Comparison of ENCODE assay signal across 14 cellular contexts in genomic region chr3:3191675-3192480, GRCh38. TPM values are rescaled to one million over a fixed set of nuclear protein-coding genes. Genes with fewer than 3 reads are reported as not detected.
A peak's percentile ranks its signal among the peaks of the same experiment; 100 is the strongest.
DNase-seq lines count a peak whose midpoint lies in the region; ATAC-seq and TF ChIP-seq lines count a peak whose summit lies in the region.
"Had no signal": no experiment of that assay in that cellular context is flagged by ENCODE, and none has a peak within 500 bp of the region (broad histone marks: within the 10 kb centered on the region; RNA-seq: fewer than 3 reads in every experiment).

No MANE protein-coding gene starts in this region.

- no peaks in the 10 kb centered on the region for H3K36me3 Mint-ChIP-seq in CD4-positive, alpha-beta T cell (ENCODE audit: low read depth)
- no peaks in the 10 kb centered on the region for H3K36me3 Mint-ChIP-seq in activated T-helper 17 cell treated with anti-CD3 and anti-CD28 coated beads, Interleukin-2, amount 50 U/mL, for 72 hours (ENCODE audit: low read depth)
- H3K36me3 Mint-ChIP-seq: brain had no signal

- H3K27ac ChIP-seq in CD4-positive, alpha-beta T cell (ENCODE audit: low read depth, low read length): peak overlapping the region; percentile 55
- H3K27ac ChIP-seq in thyroid gland: no peak overlapping the region

- 40 to 49% methylated on average over 5 of the region's 5 CpGs for WGBS in thyroid gland, 2 donors

- no peak for TF ChIP-seq CTCF in CD4-positive, alpha-beta T cell (IDR thresholded peaks at IDR 0.05)
- no peak for TF ChIP-seq CTCF in thyroid gland (IDR thresholded peaks at IDR 0.05)

- H3K27me3 ChIP-seq in CD4-positive, alpha-beta T cell (ENCODE audit: control insufficient read depth, insufficient read depth, low read length): no peaks in the 10 kb centered on the region
- H3K27me3 ChIP-seq in thyroid gland: no peaks in the 10 kb centered on the region
- H3K27me3 ChIP-seq: BE2C had no signal

- no peak for TF ChIP-seq POLR2A in thyroid gland (IDR thresholded peaks at IDR 0.05)

- H3K36me3 ChIP-seq in thyroid gland: no peaks in the 10 kb centered on the region
- H3K36me3 ChIP-seq: BE2C had no signal

- H3K9me3 ChIP-seq in CD4-positive, alpha-beta T cell (ENCODE audit: control insufficient read depth, low read length): peaks cover 1% of the 10 kb centered on the region
- H3K9me3 ChIP-seq in thyroid gland: no peaks in the 10 kb centered on the region
- H3K9me3 ChIP-seq: BE2C had no signal

- ATAC-seq in CD4-positive, alpha-beta T cell (ENCODE audit: poor library complexity): peak; percentile 79
- ATAC-seq in HG03432 (IDR thresholded peaks at IDR 0.05; ENCODE audit: unreplicated experiment): peak; percentile 42
- ATAC-seq in activated T-helper 17 cell treated with anti-CD3 and anti-CD28 coated beads, Interleukin-2, amount 50 U/mL, for 72 hours (replicated peaks): peak; percentile 80

- H3K9me3 Mint-ChIP-seq in CD4-positive, alpha-beta T cell: no peaks in the 10 kb centered on the region
- no peaks in the 10 kb centered on the region for H3K9me3 Mint-ChIP-seq in activated T-helper 17 cell treated with anti-CD3 and anti-CD28 coated beads, Interleukin-2, amount 50 U/mL, for 72 hours

- CTCF ChIA-PET in CD4-positive, alpha-beta T cell (lab: Charles Lee): no interaction called here

- intact Hi-C loops in CD4-positive, alpha-beta T cell (cut with DNase I, micrococcal nuclease): no loop called here
- intact Hi-C loops in thyroid gland (cut with DNase I): no loop called here

- no peak overlapping the region for H3K4me3 ChIP-seq in thyroid gland (replicated peaks in 1 of 3)

- H3K27ac Mint-ChIP-seq in CD4-positive, alpha-beta T cell: peak overlapping the region; percentile 93
- H3K27ac Mint-ChIP-seq in activated T-helper 17 cell treated with anti-CD3 and anti-CD28 coated beads, Interleukin-2, amount 50 U/mL, for 72 hours: peak overlapping the region; percentile 88
- H3K27ac Mint-ChIP-seq: brain had no signal

- H3K27me3 Mint-ChIP-seq in CD4-positive, alpha-beta T cell: no peaks in the 10 kb centered on the region
- H3K27me3 Mint-ChIP-seq in activated T-helper 17 cell treated with anti-CD3 and anti-CD28 coated beads, Interleukin-2, amount 50 U/mL, for 72 hours: no peaks in the 10 kb centered on the region

- POLR2A ChIA-PET in CD4-positive, alpha-beta T cell (lab: Charles Lee): interaction anchor here (0.6 to 2.7 kb wide), 9 partner anchors 9 to 1996 kb away, joined by 3 to 24 read pairs (median 7); partner anchors contain the start of genes CRBN and ITPR1

- no peak for DNase-seq in CD4-positive, alpha-beta T cell
- DNase-seq in iris pigment epithelial cell (ENCODE audit: low read depth) (peak; percentile 13), GM03348 (ENCODE audit: low spot score) (no peak), inferior parietal cortex (ENCODE audit: extremely low spot score) (no peak), thyroid gland (no peak), activated gamma-delta T cell treated with Interleukin-2 at 50 U/mL for 16 hours (no peak)
- DNase-seq: BE2C; hypothalamus; mammary epithelial cell; stimulated activated CD4-positive, alpha-beta T cell treated with anti-CD3 and anti-CD28 coated beads, Interleukin-4, amount 100 ng/mL, for 1 hour; SW 1271 had no signal

- H3K4me3 Mint-ChIP-seq in CD4-positive, alpha-beta T cell: peak overlapping the region; percentile 71
- H3K4me3 Mint-ChIP-seq in activated T-helper 17 cell treated with anti-CD3 and anti-CD28 coated beads, Interleukin-2, amount 50 U/mL, for 72 hours: peak overlapping the region; percentile 68
- H3K4me3 Mint-ChIP-seq: brain had no signal

- H3K4me1 Mint-ChIP-seq in CD4-positive, alpha-beta T cell (ENCODE audit: low read depth): peaks cover 57% of the 10 kb centered on the region
- peaks cover 24% of the 10 kb centered on the region for H3K4me1 Mint-ChIP-seq in activated T-helper 17 cell treated with anti-CD3 and anti-CD28 coated beads, Interleukin-2, amount 50 U/mL, for 72 hours
- H3K4me1 Mint-ChIP-seq: brain had no signal

- H3K4me1 ChIP-seq in thyroid gland: no peaks in the 10 kb centered on the region
- H3K4me1 ChIP-seq: BE2C had no signal

RNA-seq across cellular contexts. Expression of gene CRBN, which starts 12.4 kb away (rescaled TPM):
- total RNA-seq in CD4-positive, alpha-beta T cell: 100 to 1,000 TPM; 144 to 148 TPM
- total RNA-seq in activated T-helper 17 cell treated with anti-CD3 and anti-CD28 coated beads, Interleukin-2, amount 50 U/mL, for 72 hours: 10 to 100 TPM; 43.9 to 50.4 TPM
- 100 to 1,000 TPM in 2 of 4 donors, 10 to 100 TPM in 2; 74.3 to 138 (median 91.4) TPM for total RNA-seq in thyroid gland
